Comparison of ENCODE assay signal across 15 cellular contexts in the genomic region with DNA sequence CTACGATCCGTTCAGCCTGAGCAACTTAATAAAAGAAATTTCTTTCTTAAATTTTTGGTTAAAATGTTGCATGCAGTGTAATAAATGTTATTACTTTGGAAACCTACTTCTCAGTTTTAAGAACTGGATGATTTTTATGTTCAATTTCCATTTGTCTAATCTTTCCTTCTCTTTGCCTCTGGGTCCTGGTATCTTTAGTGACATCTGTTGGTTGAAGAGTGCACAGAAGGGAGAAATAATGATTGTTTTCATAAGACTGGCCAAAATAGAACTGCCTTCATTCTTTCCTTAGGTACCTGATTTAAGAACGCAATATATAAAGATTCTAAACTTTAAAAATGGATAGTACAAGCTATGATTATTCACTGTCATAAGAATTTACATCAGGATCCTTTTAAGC.
DNase-seq lines count a peak whose midpoint lies in the region; ATAC-seq, FAIRE-seq and TF ChIP-seq lines count a peak whose summit lies in the region.
"Had no signal": no experiment of that assay in that cellular context is flagged by ENCODE, and none has a peak within 500 bp of the region (broad histone marks: within the 10 kb centered on the region; RNA-seq: fewer than 3 reads in every experiment).

No MANE protein-coding gene starts in this region.

- TF ChIP-seq CTCF in D721Med (IDR thresholded peaks at IDR 0.05; ENCODE audit: insufficient read depth, missing control alignments) (peak; percentile 32), nephron (IDR thresholded peaks at IDR 0.05; ENCODE audit: unreplicated experiment in 3 of 3) (peak in 2 of 3 experiments; percentile 18 to 33)

- H3K79me2 ChIP-seq in Karpas-422 (ENCODE audit: low read length) = no peaks in the 10 kb centered on the region

- H3K9ac ChIP-seq in Karpas-422 (ENCODE audit: low read length) (no peak overlapping the region), adipocyte (ENCODE audit: low read length) (no peak overlapping the region)

- no peaks in the 10 kb centered on the region for H3K36me3 Mint-ChIP-seq in nephron (ENCODE audit: low read depth)

- no peaks in the 10 kb centered on the region for H3K9me3 Mint-ChIP-seq in nephron

- no peak overlapping the region for H2AFZ ChIP-seq in Karpas-422 (ENCODE audit: low read length)

- DNase-seq in D721Med (ENCODE audit: insufficient read length, low spot score) (no peak), Karpas-422 (peak; percentile 30), adipocyte (ENCODE audit: low read depth) (peak; percentile 18), NCI-H187 (lab: John Stamatoyannopoulos, UW) (no peak), NCI-H1092 treated with DMSO at 0.1 percent for 48 hours (lab: John Stamatoyannopoulos, UW) (no peak)
- DNase-seq: activated CD4-positive, alpha-beta T cell treated with anti-CD3 and anti-CD28 coated beads, Interleukin-2, amount 50 U/mL, for 4 hours; KG1; mesendoderm; NCI-H2171 treated with DMSO at 0.1 percent for 48 hours; pancreas; T-helper 2 cell had no signal

- no peaks in the 10 kb centered on the region for H3K27me3 Mint-ChIP-seq in nephron (ENCODE audit: low read depth)

- H3K4me1 ChIP-seq in Karpas-422 (ENCODE audit: low read length) (no peaks in the 10 kb centered on the region), adipocyte (ENCODE audit: control insufficient read depth, insufficient read depth, low read length) (no peaks in the 10 kb centered on the region)
- H3K4me1 ChIP-seq: pancreas had no signal

- no peak for ATAC-seq in GM21723 (IDR thresholded peaks at IDR 0.05; ENCODE audit: unreplicated experiment)
- no peak for ATAC-seq in GM19328 (IDR thresholded peaks at IDR 0.05; ENCODE audit: unreplicated experiment)
- ATAC-seq: esophagus mucosa, pancreas had no signal

- no peaks in the 10 kb centered on the region for H3K9me2 ChIP-seq in Karpas-422 (replicated peaks; ENCODE audit: insufficient read depth, low read length)

- H3K27ac ChIP-seq in Karpas-422 (ENCODE audit: low read length) = no peak overlapping the region
- H3K27ac ChIP-seq: pancreas had no signal

- no peak overlapping the region for H3K4me3 ChIP-seq in Karpas-422 (ENCODE audit: low read length)
- no peak overlapping the region for H3K4me3 ChIP-seq in adipocyte (ENCODE audit: low read length)
- H3K4me3 ChIP-seq: pancreas had no signal

- no peak overlapping the region for H3K4me3 Mint-ChIP-seq in nephron

- no peak overlapping the region for H3K27ac Mint-ChIP-seq in nephron

- no peaks in the 10 kb centered on the region for H3K36me3 ChIP-seq in Karpas-422 (ENCODE audit: insufficient read depth, low read length)
- H3K36me3 ChIP-seq in adipocyte (ENCODE audit: control insufficient read depth, insufficient read depth, low read length, severe bottlenecking) = no peaks in the 10 kb centered on the region
- H3K36me3 ChIP-seq: pancreas had no signal

- no peaks in the 10 kb centered on the region for H3K9me3 ChIP-seq in Karpas-422 (ENCODE audit: low read length)
- H3K9me3 ChIP-seq in adipocyte (ENCODE audit: control insufficient read depth, low read length) = no peaks in the 10 kb centered on the region
- H3K9me3 ChIP-seq: pancreas had no signal

- H4K20me1 ChIP-seq in Karpas-422 (ENCODE audit: insufficient read depth, low read depth, low read length) = no peaks in the 10 kb centered on the region

- no peaks in the 10 kb centered on the region for H3K27me3 ChIP-seq in Karpas-422 (ENCODE audit: low read length)
- no peaks in the 10 kb centered on the region for H3K27me3 ChIP-seq in adipocyte (replicated peaks; ENCODE audit: control insufficient read depth, insufficient read depth, low read length)
- H3K27me3 ChIP-seq: pancreas had no signal

- no peak for FAIRE-seq in D721Med (lab: Jason Lieb, UNC)
- FAIRE-seq: pancreas had no signal

- no peaks in the 10 kb centered on the region for H3K4me1 Mint-ChIP-seq in nephron

- no peak overlapping the region for H3K4me2 ChIP-seq in Karpas-422 (ENCODE audit: low read depth, low read length, poor library complexity, severe bottlenecking)

Comparison
In these comparisons a context has a peak if more than half of its experiments do, and no peak if none do; other contexts are left out.
1. DNase-seq: peak in Karpas-422 (single experiment) and adipocyte (single experiment); none in D721Med (single experiment), NCI-H187 (0 of 2) and NCI-H1092 treated with DMSO at 0.1 percent for 48 hours (single experiment).